In genomic region chr2:128195435-128195984, GRCh38 we compare ENCODE assay signal across 17 cellular contexts.
DNase-seq lines count a peak whose midpoint lies in the region; ATAC-seq and TF ChIP-seq lines count a peak whose summit lies in the region.
"Had no signal": no experiment of that assay in that cellular context is flagged by ENCODE, and none has a peak within 500 bp of the region (broad histone marks: within the 10 kb centered on the region; RNA-seq: fewer than 3 reads in every experiment).

No MANE protein-coding gene starts in this region.

- CTCF ChIA-PET in naive thymus-derived CD4-positive, alpha-beta T cell (lab: Charles Lee), result no interaction called here

- no peaks in the 10 kb centered on the region for H3F3A ChIP-seq in GM23338 (replicated peaks; ENCODE audit: low read depth)

- H3K9me2 ChIP-seq in GM23338 (ENCODE audit: insufficient read depth), result no peaks in the 10 kb centered on the region
- H3K9me2 ChIP-seq: SK-N-SH had no signal

- H2AFZ ChIP-seq in GM23338, result no peak overlapping the region

- H3K4me1 Mint-ChIP-seq in GM23338, result peaks cover 11% of the 10 kb centered on the region; the same call in 2 of the 3 replicates
- H3K4me1 Mint-ChIP-seq in effector memory CD8-positive, alpha-beta T cell (ENCODE audit: low read depth in 2 of 2), result peaks cover 8 to 12% of the 10 kb centered on the region in 2 donors
- H3K4me1 Mint-ChIP-seq in naive thymus-derived CD4-positive, alpha-beta T cell, result peaks cover 24 to 41% (median 30%) of the 10 kb centered on the region in 7 donors

- no peaks in the 10 kb centered on the region for H3K9me3 ChIP-seq in naive thymus-derived CD4-positive, alpha-beta T cell (ENCODE audit: control insufficient read depth in 2 of 3, low read length in 3 of 3)
- H3K9me3 ChIP-seq: SK-N-SH had no signal

- peak; percentile 31 for DNase-seq in NCI-H510A treated with DMSO at 0.1 percent for 48 hours (lab: John Stamatoyannopoulos, UW)
- DNase-seq in NCI-H510A (lab: John Stamatoyannopoulos, UW), result no peak
- no peak for DNase-seq in GM23338 (ENCODE audit: low spot score)
- DNase-seq in effector memory CD8-positive, alpha-beta T cell, result no peak
- no peak for DNase-seq in naive thymus-derived CD4-positive, alpha-beta T cell
- DNase-seq in H7, result no peak
- DNase-seq: activated naive CD4-positive, alpha-beta T cell; CD4-positive, alpha-beta memory T cell; cortex of kidney; Karpas-422; NCI-H1105 treated with DMSO at 0.1 percent for 48 hours; SK-N-SH had no signal

- no peak overlapping the region for H3K27ac Mint-ChIP-seq in GM23338
- H3K27ac Mint-ChIP-seq in effector memory CD8-positive, alpha-beta T cell, result peak overlapping the region; percentile 36 to 60
- H3K27ac Mint-ChIP-seq in naive thymus-derived CD4-positive, alpha-beta T cell, result peak overlapping the region in 8 of 9 donors; percentile 14 to 88 (median 60)

- peaks cover 2% of the 10 kb centered on the region for H3K27me3 Mint-ChIP-seq in GM23338 (ENCODE audit: insufficient read depth, low read depth, poor library complexity)
- no peaks in the 10 kb centered on the region for H3K27me3 Mint-ChIP-seq in effector memory CD8-positive, alpha-beta T cell
- H3K27me3 Mint-ChIP-seq in naive thymus-derived CD4-positive, alpha-beta T cell, result no peaks in the 10 kb centered on the region
- H3K27me3 Mint-ChIP-seq: CD4-positive, alpha-beta memory T cell had no signal

- POLR2A ChIA-PET in naive thymus-derived CD4-positive, alpha-beta T cell (lab: Charles Lee), result no interaction called here

- no peak overlapping the region for H3K4me3 ChIP-seq in GM23338
- no peak overlapping the region for H3K4me3 ChIP-seq in naive thymus-derived CD4-positive, alpha-beta T cell (ENCODE audit: low read length)
- no peak overlapping the region for H3K4me3 ChIP-seq in H7 (ENCODE audit: insufficient read depth, low read depth, low read length)
- H3K4me3 ChIP-seq: smooth muscle cell had no signal

- H3K4me3 Mint-ChIP-seq in GM23338, result no peak overlapping the region
- H3K4me3 Mint-ChIP-seq in effector memory CD8-positive, alpha-beta T cell, result no peak overlapping the region
- peak overlapping the region; percentile 7 to 63 (median 18) for H3K4me3 Mint-ChIP-seq in naive thymus-derived CD4-positive, alpha-beta T cell

- intact Hi-C loops in naive thymus-derived CD4-positive, alpha-beta T cell (cut with micrococcal nuclease), result no loop called here

- peaks cover 12% of the 10 kb centered on the region for H3K36me3 Mint-ChIP-seq in GM23338 (ENCODE audit: low read depth)
- peaks cover 21% of the 10 kb centered on the region for H3K36me3 Mint-ChIP-seq in effector memory CD8-positive, alpha-beta T cell (ENCODE audit: insufficient read depth)
- peaks cover 13 to 26% (median 18%) of the 10 kb centered on the region in 5 donors for H3K36me3 Mint-ChIP-seq in naive thymus-derived CD4-positive, alpha-beta T cell

- H3K4me1 ChIP-seq in GM23338 (ENCODE audit: insufficient read depth), result peaks cover 6% of the 10 kb centered on the region; the same call in 1 of the 2 replicates
- H3K4me1 ChIP-seq in naive thymus-derived CD4-positive, alpha-beta T cell (ENCODE audit: control insufficient read depth in 2 of 2, insufficient read depth in 2 of 2, low read length in 2 of 2), result peaks cover 3 to 22% of the 10 kb centered on the region in 2 donors

- H3K27me3 ChIP-seq in GM23338 (ENCODE audit: insufficient read depth) (no peaks in the 10 kb centered on the region), H7 (ENCODE audit: control insufficient read depth, insufficient read depth, low read length) (no peaks in the 10 kb centered on the region)
- H3K27me3 ChIP-seq in naive thymus-derived CD4-positive, alpha-beta T cell (ENCODE audit: control insufficient read depth in 2 of 2, insufficient read depth in 2 of 2, low read length in 2 of 2), result no peaks in the 10 kb centered on the region

- H3K36me3 ChIP-seq in GM23338 (ENCODE audit: insufficient read depth), result no peaks in the 10 kb centered on the region; the same call in 1 of the 2 replicates
- H3K36me3 ChIP-seq in naive thymus-derived CD4-positive, alpha-beta T cell (ENCODE audit: control insufficient read depth in 2 of 3, insufficient read depth in 3 of 3, low read length in 3 of 3), result peaks cover 0 to 14% (median 0%) of the 10 kb centered on the region in 3 experiments
- no peaks in the 10 kb centered on the region; the same call in 1 of the 2 replicates for H3K36me3 ChIP-seq in H7 (replicated peaks; ENCODE audit: control insufficient read depth, insufficient read depth, low read length)

- no peak overlapping the region for H3K4me2 ChIP-seq in GM23338
- H3K4me2 ChIP-seq: SK-N-SH, smooth muscle cell had no signal

- no peaks in the 10 kb centered on the region for H4K20me1 ChIP-seq in GM23338 (replicated peaks; ENCODE audit: insufficient read depth)

- ATAC-seq in GM23338 (peak; percentile 29; the same call in 2 of the 3 replicates), HG03439 (IDR thresholded peaks at IDR 0.05; ENCODE audit: unreplicated experiment) (no peak), GM19455 (IDR thresholded peaks at IDR 0.05; ENCODE audit: unreplicated experiment) (no peak)
- no peak for ATAC-seq in effector memory CD8-positive, alpha-beta T cell (replicated peaks)
- ATAC-seq in naive thymus-derived CD4-positive, alpha-beta T cell, result peak; percentile 71
- ATAC-seq: esophagus mucosa had no signal

- H3K27ac ChIP-seq in GM23338 (ENCODE audit: low read depth), result no peak overlapping the region
- no peak overlapping the region for H3K27ac ChIP-seq in naive thymus-derived CD4-positive, alpha-beta T cell (ENCODE audit: low read depth, low read length)
- H3K27ac ChIP-seq: 22Rv1 had no signal

- TF ChIP-seq CTCF in GM23338 (conservative IDR thresholded peaks at IDR 0.05; ENCODE audit: low read depth in 2 of 2), result no peak

- no peaks in the 10 kb centered on the region for H3K79me2 ChIP-seq in GM23338 (replicated peaks; ENCODE audit: insufficient read depth)

- no peaks in the 10 kb centered on the region for H3K9me3 Mint-ChIP-seq in GM23338
- H3K9me3 Mint-ChIP-seq in effector memory CD8-positive, alpha-beta T cell, result no peaks in the 10 kb centered on the region
- H3K9me3 Mint-ChIP-seq in naive thymus-derived CD4-positive, alpha-beta T cell, result peaks cover 0 to 1% (median 0%) of the 10 kb centered on the region in 11 donors
- H3K9me3 Mint-ChIP-seq: CD4-positive, alpha-beta memory T cell had no signal

TF ChIP-seq in GM23338, 12 proteins besides CTCF, POLR2A, EP300 and RAD21 (continues in another document):
- TF ChIP-seq EZH2 (IDR thresholded peaks at IDR 0.05; ENCODE audit: low read depth, unreplicated experiment), result no peak
- TF ChIP-seq EZH2phosphoT487 (IDR thresholded peaks at IDR 0.05; ENCODE audit: unreplicated experiment), result no peak
- no peak for TF ChIP-seq NANOG (IDR thresholded peaks at IDR 0.05; ENCODE audit: borderline replicate concordance)
- TF ChIP-seq, protein P1, sequence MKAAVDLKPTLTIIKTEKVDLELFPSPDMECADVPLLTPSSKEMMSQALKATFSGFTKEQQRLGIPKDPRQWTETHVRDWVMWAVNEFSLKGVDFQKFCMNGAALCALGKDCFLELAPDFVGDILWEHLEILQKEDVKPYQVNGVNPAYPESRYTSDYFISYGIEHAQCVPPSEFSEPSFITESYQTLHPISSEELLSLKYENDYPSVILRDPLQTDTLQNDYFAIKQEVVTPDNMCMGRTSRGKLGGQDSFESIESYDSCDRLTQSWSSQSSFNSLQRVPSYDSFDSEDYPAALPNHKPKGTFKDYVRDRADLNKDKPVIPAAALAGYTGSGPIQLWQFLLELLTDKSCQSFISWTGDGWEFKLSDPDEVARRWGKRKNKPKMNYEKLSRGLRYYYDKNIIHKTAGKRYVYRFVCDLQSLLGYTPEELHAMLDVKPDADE (IDR thresholded peaks at IDR 0.05), result no peak
- TF ChIP-seq ZNF331 (CRISPR knock-in tag; IDR thresholded peaks at IDR 0.05; ENCODE audit: low read depth), result no peak
- no peak for TF ChIP-seq STAT1 (IDR thresholded peaks at IDR 0.05; ENCODE audit: unreplicated experiment)
- TF ChIP-seq REST (IDR thresholded peaks at IDR 0.05; ENCODE audit: unreplicated experiment), result no peak
- no peak for TF ChIP-seq JUNB (IDR thresholded peaks at IDR 0.05; ENCODE audit: unreplicated experiment)
- TF ChIP-seq ZNF114 (CRISPR knock-in tag; IDR thresholded peaks at IDR 0.05), result no peak

Comparison
In these comparisons a context has a peak if more than half of its experiments do, and no peak if none do; other contexts are left out.
1. ATAC-seq: peak in GM23338 (single experiment) and naive thymus-derived CD4-positive, alpha-beta T cell (single experiment); none in effector memory CD8-positive, alpha-beta T cell (single experiment), HG03439 (single experiment) and GM19455 (single experiment).
2. H3K4me3 Mint-ChIP-seq: peak in naive thymus-derived CD4-positive, alpha-beta T cell (10 of 10); none in GM23338 (single experiment) and effector memory CD8-positive, alpha-beta T cell (0 of 2).